Comparison of ENCODE assay signal across 8 cellular contexts in genomic region chr11:64778473-64779298, GRCh38. TPM values are rescaled to one million over a fixed set of nuclear protein-coding genes. Genes with fewer than 3 reads are reported as not detected.
DNase-seq lines count a peak whose midpoint lies in the region; ATAC-seq and TF ChIP-seq lines count a peak whose summit lies in the region.

TSS of gene SF1 (minus strand) at chr11:64778542. CDS start at chr11:64778392, 150 bp downstream.

- H3K27ac ChIP-seq in cingulate gyrus (ENCODE audit: low read depth, low read length) = peak within 1 kb of the TSS; percentile 97

- ATAC-seq in HG03439 (IDR thresholded peaks at IDR 0.05; ENCODE audit: unreplicated experiment) = peak; percentile 83

- DNase-seq in Ammon's horn (ENCODE audit: low spot score) (peak; percentile 100), NCI-H510A treated with DMSO at 0.1 percent for 48 hours (lab: John Stamatoyannopoulos, UW) (peak; percentile 99), kidney epithelial cell (ENCODE audit: low read depth) (peak; percentile 97)
- DNase-seq in activated CD4-positive, alpha-beta T cell treated with anti-CD3 and anti-CD28 coated beads for 24 hours (ENCODE audit: low read depth in 2 of 2) = peak; percentile 97
- DNase-seq in stimulated activated CD4-positive, alpha-beta T cell treated with anti-CD3 and anti-CD28 coated beads, Interleukin-15, amount 100 ng/mL, for 48 hours (ENCODE audit: low read depth in 2 of 2) = peak; percentile 98 to 99

- no peak for TF ChIP-seq CTCF in kidney epithelial cell (IDR thresholded peaks at IDR 0.05; ENCODE audit: insufficient read depth, low read length, poor library complexity, severe bottlenecking)

- peak within 1 kb of the TSS; percentile 95 for H3K4me3 ChIP-seq in kidney epithelial cell (ENCODE audit: low read depth, low read length)

- H3K36me3 ChIP-seq in kidney epithelial cell (ENCODE audit: control insufficient read depth, insufficient read depth, low read length) = peaks cover 4% of the 10 kb centered on the region

- peak; percentile 85 for TF ChIP-seq POLR2A in GM19193 (IDR thresholded peaks at IDR 0.05; ENCODE audit: extremely low read depth, insufficient read depth, insufficient read length)

- H3K27me3 ChIP-seq in kidney epithelial cell (ENCODE audit: control insufficient read depth, insufficient read depth, low read length) = no peaks in the 10 kb centered on the region

RNA-seq across cellular contexts. Expression of gene SF1, which starts in this region (rescaled TPM):
- total RNA-seq in kidney epithelial cell = 194 and 216 TPM in 2 replicates

Comparison
In these comparisons a context has a peak if more than half of its experiments do, and no peak if none do; other contexts are left out.
1. Peak in every context shown above with its lines: DNase-seq, ATAC-seq, H3K4me3 ChIP-seq and H3K27ac ChIP-seq.